11 cellular contexts compared by ENCODE assay signal in the genomic region with DNA sequence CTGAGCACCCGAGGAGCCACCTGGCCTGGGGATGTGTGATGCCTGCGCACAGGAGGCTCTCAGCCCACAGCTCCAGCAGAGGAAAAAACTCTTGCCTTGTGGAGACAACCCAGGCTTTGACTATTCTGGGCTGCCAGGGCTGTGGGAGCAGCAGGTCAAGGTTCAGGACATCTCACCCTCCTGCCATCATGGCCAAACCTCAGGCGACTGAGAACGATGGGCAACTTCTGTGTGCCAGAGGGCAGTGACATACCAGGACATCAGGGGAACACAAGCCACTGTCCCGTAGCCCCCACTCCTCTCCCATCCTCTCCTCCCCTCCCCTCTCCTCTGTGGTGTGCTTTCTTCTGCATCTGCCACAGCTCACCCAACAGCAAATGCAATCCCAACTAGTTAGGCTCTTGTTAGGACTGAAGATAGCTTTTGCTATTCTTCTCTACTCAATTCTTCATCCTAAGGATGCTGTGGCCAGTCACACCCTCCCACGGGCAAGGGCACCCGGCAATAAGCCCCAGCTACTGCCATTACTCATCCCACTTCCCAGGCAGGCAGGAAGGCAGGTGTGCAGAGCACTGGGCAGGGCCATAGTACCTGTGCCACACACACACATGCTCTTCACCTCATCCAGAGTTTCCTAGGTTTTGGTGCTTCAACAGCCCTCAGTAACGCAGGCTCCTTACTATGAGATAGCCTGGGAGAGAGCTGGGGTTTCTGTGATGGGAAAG. TPM values are rescaled to one million over a fixed set of nuclear protein-coding genes. Genes with fewer than 3 reads are reported as not detected.
A peak's percentile ranks its signal among the peaks of the same experiment; 100 is the strongest.
DNase-seq lines count a peak whose midpoint lies in the region; ATAC-seq, FAIRE-seq and TF ChIP-seq lines count a peak whose summit lies in the region.
"Had no signal": no experiment of that assay in that cellular context is flagged by ENCODE, and none has a peak within 500 bp of the region (broad histone marks: within the 10 kb centered on the region; RNA-seq: fewer than 3 reads in every experiment).

No MANE protein-coding gene starts in this region.

- POLR2A ChIA-PET in HepG2 (lab: Yijun Ruan, JAX): interaction anchor here (0.9 to 2.2 kb wide), 12 partner anchors 8 to 84 kb away, joined by 3 to 16 read pairs (median 4); a partner anchor contains a TSS

- no peak for TF ChIP-seq CTCF in HepG2 (CRISPR knock-in tag; IDR thresholded peaks at IDR 0.05)
- no peak for TF ChIP-seq CTCF in tibial nerve (IDR thresholded peaks at IDR 0.05)
- TF ChIP-seq CTCF in testis (IDR thresholded peaks at IDR 0.05): no peak

- TF ChIP-seq EP300 in HepG2 (IDR thresholded peaks at IDR 0.05; ENCODE audit: low read depth in 2 of 2, low read length in 2 of 2) (no peak), HepG2 (CRISPR knock-in tag; IDR thresholded peaks at IDR 0.05; ENCODE audit: borderline replicate concordance) (no peak), tibial nerve (IDR thresholded peaks at IDR 0.05) (no peak)

- no peaks in the 10 kb centered on the region for H3K36me3 Mint-ChIP-seq in activated naive CD8-positive, alpha-beta T cell
- no peaks in the 10 kb centered on the region for H3K36me3 Mint-ChIP-seq in activated naive CD8-positive, alpha-beta T cell treated with anti-CD3 and anti-CD28 coated beads for 36 hours
- no peaks in the 10 kb centered on the region for H3K36me3 Mint-ChIP-seq in activated T-helper 17 cell treated with anti-CD3 and anti-CD28 coated beads, Interleukin-2, amount 50 U/mL, for 72 hours (ENCODE audit: low read depth)

- H3K27ac Mint-ChIP-seq in activated naive CD8-positive, alpha-beta T cell: peak overlapping the region; percentile 70
- H3K27ac Mint-ChIP-seq in activated naive CD8-positive, alpha-beta T cell treated with anti-CD3 and anti-CD28 coated beads for 36 hours: no peak overlapping the region
- peak overlapping the region; percentile 38 for H3K27ac Mint-ChIP-seq in activated T-helper 17 cell treated with anti-CD3 and anti-CD28 coated beads, Interleukin-2, amount 50 U/mL, for 72 hours

- intact Hi-C loops in HepG2 (cut with micrococcal nuclease; ENCODE audit: unreplicated experiment) (loop anchor here (5.0 kb wide), 1 partner anchor 38 kb away; no protein-coding TSS in a partner anchor), testis (cut with DNase I; ENCODE audit: low total_unique reads) (no loop called here)

- in situ Hi-C loops in HepG2 (cut with HindIII; ENCODE audit: extremely low pct_ligation_motif_present, low pct_unique_long_range_greater_than_20kb): no loop called here

- peaks cover 71% of the 10 kb centered on the region for H3K4me1 Mint-ChIP-seq in activated naive CD8-positive, alpha-beta T cell (ENCODE audit: low read depth)
- H3K4me1 Mint-ChIP-seq in activated naive CD8-positive, alpha-beta T cell treated with anti-CD3 and anti-CD28 coated beads for 36 hours: peaks cover 71% of the 10 kb centered on the region
- peaks cover 52% of the 10 kb centered on the region for H3K4me1 Mint-ChIP-seq in activated T-helper 17 cell treated with anti-CD3 and anti-CD28 coated beads, Interleukin-2, amount 50 U/mL, for 72 hours

- H3K9me3 Mint-ChIP-seq in activated naive CD8-positive, alpha-beta T cell (ENCODE audit: low read depth): no peaks in the 10 kb centered on the region
- H3K9me3 Mint-ChIP-seq in activated naive CD8-positive, alpha-beta T cell treated with anti-CD3 and anti-CD28 coated beads for 36 hours: no peaks in the 10 kb centered on the region
- no peaks in the 10 kb centered on the region for H3K9me3 Mint-ChIP-seq in activated T-helper 17 cell treated with anti-CD3 and anti-CD28 coated beads, Interleukin-2, amount 50 U/mL, for 72 hours

- BruUV-seq in HepG2 (replicated peaks; lab: Mats Ljungman, UMichigan): no TSS peak

- peak overlapping the region; percentile 56 for H3K27ac ChIP-seq in HepG2 (ENCODE audit: extremely low read length, insufficient read depth, low read length)
- peak overlapping the region in 3 of 4 donors; percentile 40 to 78 (median 58) for H3K27ac ChIP-seq in tibial nerve
- H3K27ac ChIP-seq in testis: peak overlapping the region in 1 of 2 donors; percentile 65

- WGBS in HepG2 (ENCODE audit: low lambda C conversion rate): 9% methylated on average over 4 of the region's 8 CpGs
- 62 to 65% methylated on average over 8 of the region's 8 CpGs for WGBS in tibial nerve, 2 donors
- 65 to 75% methylated on average over 7 to 8 of the region's 8 CpGs for WGBS in testis, 2 donors

- H3K27me3 ChIP-seq in HepG2 (ENCODE audit: control insufficient read depth in 1 of 2, insufficient read depth in 2 of 2, low read length in 2 of 2): no peaks in the 10 kb centered on the region
- H3K27me3 ChIP-seq in tibial nerve: no peaks in the 10 kb centered on the region
- no peaks in the 10 kb centered on the region for H3K27me3 ChIP-seq in testis

- H3K79me2 ChIP-seq in HepG2 (ENCODE audit: insufficient read depth, low read length): peaks cover 98% of the 10 kb centered on the region

- H3K9me3 ChIP-seq in HepG2 (ENCODE audit: low read length) (no peaks in the 10 kb centered on the region), tibial nerve (no peaks in the 10 kb centered on the region), testis (no peaks in the 10 kb centered on the region)
- H3K9me3 ChIP-seq: HAP-1 had no signal

- FAIRE-seq in HepG2 (lab: Jason Lieb, UNC): no peak

- H3K27me3 Mint-ChIP-seq in activated naive CD8-positive, alpha-beta T cell: no peaks in the 10 kb centered on the region
- no peaks in the 10 kb centered on the region for H3K27me3 Mint-ChIP-seq in activated naive CD8-positive, alpha-beta T cell treated with anti-CD3 and anti-CD28 coated beads for 36 hours
- no peaks in the 10 kb centered on the region for H3K27me3 Mint-ChIP-seq in activated T-helper 17 cell treated with anti-CD3 and anti-CD28 coated beads, Interleukin-2, amount 50 U/mL, for 72 hours

- no peak overlapping the region for H2AFZ ChIP-seq in HepG2 (ENCODE audit: low read length)

- H3K4me1 ChIP-seq in HepG2 (ENCODE audit: insufficient read depth, low read length) (peaks cover 75% of the 10 kb centered on the region), tibial nerve (peaks cover 0 to 99% (median 83%) of the 10 kb centered on the region in 4 donors), testis (peaks cover 84% of the 10 kb centered on the region)
- H3K4me1 ChIP-seq: HAP-1 had no signal

- H4K20me1 ChIP-seq in HepG2 (ENCODE audit: insufficient read depth, low read length): peaks cover 82% of the 10 kb centered on the region

- peak; percentile 76 for ATAC-seq in activated T-helper 17 cell treated with anti-CD3 and anti-CD28 coated beads, Interleukin-2, amount 50 U/mL, for 72 hours (replicated peaks)
- ATAC-seq in HepG2: no peak; the same call in 2 of the 3 replicates

- H3K4me2 ChIP-seq in HepG2 (ENCODE audit: low read depth, low read length): peak overlapping the region; percentile 76

- DNase-seq in activated naive CD8-positive, alpha-beta T cell treated with anti-CD3 and anti-CD28 coated beads for 36 hours: no peak
- DNase-seq in HepG2 (ENCODE audit: low spot score) (no peak), tibial nerve (ENCODE audit: low spot score in 2 of 2) (no peak), DMS 273 (lab: John Stamatoyannopoulos, UW; ENCODE audit: unreplicated experiment) (no peak), testis (no peak), NOMO-1 treated with DMSO at 0.1 percent for 48 hours (lab: John Stamatoyannopoulos, UW; ENCODE audit: unreplicated experiment) (no peak)
- DNase-seq: NCI-H446, nucleus accumbens had no signal

- H3K36me3 ChIP-seq in HepG2 (replicated peaks in 1 of 2; ENCODE audit: control insufficient read depth in 1 of 2, insufficient read depth in 2 of 2, low read length in 2 of 2) (peaks cover 0 to 6% of the 10 kb centered on the region in 2 experiments; a peak in 1 of 5 replicates), tibial nerve (no peaks in the 10 kb centered on the region), testis (ENCODE audit: low read depth, missing control alignments) (no peaks in the 10 kb centered on the region)
- H3K36me3 ChIP-seq: HAP-1 had no signal

- TF ChIP-seq POLR2A in HepG2 (IDR thresholded peaks at IDR 0.05; ENCODE audit: insufficient read depth in 1 of 2, low read depth in 2 of 2, low read length in 2 of 2) (no peak), tibial nerve (IDR thresholded peaks at IDR 0.05) (no peak), testis (IDR thresholded peaks at IDR 0.05) (no peak)

- H3K4me3 Mint-ChIP-seq in activated naive CD8-positive, alpha-beta T cell: no peak overlapping the region
- H3K4me3 Mint-ChIP-seq in activated naive CD8-positive, alpha-beta T cell treated with anti-CD3 and anti-CD28 coated beads for 36 hours: no peak overlapping the region
- peak overlapping the region; percentile 54 for H3K4me3 Mint-ChIP-seq in activated T-helper 17 cell treated with anti-CD3 and anti-CD28 coated beads, Interleukin-2, amount 50 U/mL, for 72 hours

- H3K9ac ChIP-seq in HepG2 (ENCODE audit: insufficient read depth, low read depth, low read length): no peak overlapping the region

- no peak for TF ChIP-seq RAD21 in HepG2 (CRISPR knock-in tag; IDR thresholded peaks at IDR 0.05)

- H3K4me3 ChIP-seq in HepG2 (replicated peaks in 1 of 3; ENCODE audit: insufficient read depth in 1 of 3, low read depth in 2 of 3, low read length in 3 of 3) (peak overlapping the region in 1 of 3 experiments; percentile 56; a peak in 3 of 6 replicates), tibial nerve (no peak overlapping the region), testis (no peak overlapping the region)
- H3K4me3 ChIP-seq: HAP-1 had no signal

- CTCF ChIA-PET in HepG2 (lab: Yijun Ruan, JAX; ENCODE audit: low intra/inter-chr PET ratio, low total read pairs): no interaction called here

RNA-seq across cellular contexts. Expression of a gene that starts 16.8 kb away (rescaled TPM):
- 10 to 100 TPM; 20.0 to 21.0 TPM for total RNA-seq in activated naive CD8-positive, alpha-beta T cell treated with anti-CD3 and anti-CD28 coated beads for 36 hours
- 10 to 100 TPM; 23.7 to 41.8 TPM for total RNA-seq in activated T-helper 17 cell treated with anti-CD3 and anti-CD28 coated beads, Interleukin-2, amount 50 U/mL, for 72 hours
- 3.2 and 3.7 TPM in 2 replicates for total RNA-seq in HepG2 (2016; rRNA removed; fragmentation: Illumina TruSeq; extraction: Trizol)
- total RNA-seq in HepG2 (2016; cell fraction: cytosol; rRNA removed; fragmentation: Illumina TruSeq; extraction: Trizol; ENCODE audit: low read depth): 0.71 and 1.1 TPM in 2 replicates
- 2.7 and 4.1 TPM in 2 replicates for total RNA-seq in HepG2 (2016; cell fraction: insoluble cytoplasmic fraction; rRNA removed; fragmentation: Illumina TruSeq; extraction: Trizol)
- 2.3 and 2.5 TPM in 2 replicates for total RNA-seq in HepG2 (2016; cell fraction: membrane; rRNA removed; fragmentation: Illumina TruSeq; extraction: Trizol)
- 3.3 and 4.8 TPM in 2 replicates for total RNA-seq in HepG2 (2016; cell fraction: nucleus; rRNA removed; fragmentation: Illumina TruSeq; extraction: Trizol)
- polyA plus RNA-seq in HepG2 (2011; rRNA removed): 5.4 and 5.8 TPM in 2 replicates
- 3.2 and 4.3 TPM in 2 replicates for polyA plus RNA-seq in HepG2 (2011; cell fraction: cytosol; rRNA removed)
- polyA plus RNA-seq in HepG2 (2011; cell fraction: nucleus; rRNA removed): 27.1 and 34.7 TPM in 2 replicates
- polyA plus RNA-seq in HepG2 (2012): 7.1 TPM in 2 replicates
- polyA plus RNA-seq in HepG2 (2016; cell fraction: cytosol; fragmentation: Illumina TruSeq; extraction: Trizol; ENCODE audit: low read depth): 0.20 and 0.33 TPM in 2 replicates
- polyA plus RNA-seq in HepG2 (2016; cell fraction: insoluble cytoplasmic fraction; fragmentation: Illumina TruSeq; extraction: Trizol; ENCODE audit: low read depth): 3.1 and 4.0 TPM in 2 replicates
- polyA plus RNA-seq in HepG2 (2016; cell fraction: membrane; fragmentation: Illumina TruSeq; extraction: Trizol; ENCODE audit: low read depth): 1.0 and 1.1 TPM in 2 replicates
- 5.1 and 5.2 TPM in 2 replicates for polyA plus RNA-seq in HepG2 (2016; cell fraction: nucleus; fragmentation: Illumina TruSeq; extraction: Trizol; ENCODE audit: insufficient read depth, low read depth)
- 6.3 and 17.2 TPM in 2 replicates for polyA minus RNA-seq in HepG2 (2011; rRNA and poly(A)+ RNA removed; ENCODE audit: low replicate concordance)
- 6.0 and 8.8 TPM in 2 replicates for polyA minus RNA-seq in HepG2 (2011; cell fraction: cytosol; rRNA and poly(A)+ RNA removed)
- polyA minus RNA-seq in HepG2 (2011; cell fraction: nucleus; rRNA and poly(A)+ RNA removed): 12.9 and 14.3 TPM in 2 replicates
- 10 to 100 TPM; 13.8 to 45.9 (median 26.0) TPM for total RNA-seq in tibial nerve
- total RNA-seq in testis: 10 to 100 TPM; 75.8 to 76.1 TPM
- 48.0 TPM for polyA plus RNA-seq in testis (ENCODE audit: insufficient read depth, low read depth, low replicate concordance)

RNA-seq across cellular contexts. Expression of a gene that starts 38.3 kb away (rescaled TPM):
- total RNA-seq in activated naive CD8-positive, alpha-beta T cell treated with anti-CD3 and anti-CD28 coated beads for 36 hours: 100 to 1,000 TPM; 168 to 170 TPM
- total RNA-seq in activated T-helper 17 cell treated with anti-CD3 and anti-CD28 coated beads, Interleukin-2, amount 50 U/mL, for 72 hours: 100 to 1,000 TPM; 222 to 320 TPM
- total RNA-seq in HepG2 (2016; rRNA removed; fragmentation: Illumina TruSeq; extraction: Trizol) (75.1 and 81.7 TPM in 2 replicates), tibial nerve (100 to 1,000 TPM; 391 to 451 (median 434) TPM), testis (100 to 1,000 TPM; 587 to 614 TPM)
- total RNA-seq in HepG2 (2016; cell fraction: cytosol; rRNA removed; fragmentation: Illumina TruSeq; extraction: Trizol; ENCODE audit: low read depth): 75.9 and 83.0 TPM in 2 replicates
- 78.1 and 87.6 TPM in 2 replicates for total RNA-seq in HepG2 (2016; cell fraction: insoluble cytoplasmic fraction; rRNA removed; fragmentation: Illumina TruSeq; extraction: Trizol)
- 92.2 and 111 TPM in 2 replicates for total RNA-seq in HepG2 (2016; cell fraction: membrane; rRNA removed; fragmentation: Illumina TruSeq; extraction: Trizol)
- total RNA-seq in HepG2 (2016; cell fraction: nucleus; rRNA removed; fragmentation: Illumina TruSeq; extraction: Trizol): 32.7 and 42.9 TPM in 2 replicates
- polyA plus RNA-seq in HepG2 (2011; rRNA removed) (93.9 and 135 TPM in 2 replicates), testis (ENCODE audit: insufficient read depth, low read depth, low replicate concordance) (571 TPM)
- 101 and 179 TPM in 2 replicates for polyA plus RNA-seq in HepG2 (2011; cell fraction: cytosol; rRNA removed)
- polyA plus RNA-seq in HepG2 (2011; cell fraction: nucleus; rRNA removed): 159 and 173 TPM in 2 replicates
- 93.8 and 130 TPM in 2 replicates for polyA plus RNA-seq in HepG2 (2012)
- polyA plus RNA-seq in HepG2 (2016; cell fraction: cytosol; fragmentation: Illumina TruSeq; extraction: Trizol; ENCODE audit: low read depth): 84.6 and 95.1 TPM in 2 replicates
- polyA plus RNA-seq in HepG2 (2016; cell fraction: insoluble cytoplasmic fraction; fragmentation: Illumina TruSeq; extraction: Trizol; ENCODE audit: low read depth): 107 and 111 TPM in 2 replicates
- 117 and 126 TPM in 2 replicates for polyA plus RNA-seq in HepG2 (2016; cell fraction: membrane; fragmentation: Illumina TruSeq; extraction: Trizol; ENCODE audit: low read depth)
- 80.5 and 87.9 TPM in 2 replicates for polyA plus RNA-seq in HepG2 (2016; cell fraction: nucleus; fragmentation: Illumina TruSeq; extraction: Trizol; ENCODE audit: insufficient read depth, low read depth)
- polyA minus RNA-seq in HepG2 (2011; rRNA and poly(A)+ RNA removed; ENCODE audit: low replicate concordance): 96.9 and 151 TPM in 2 replicates
- polyA minus RNA-seq in HepG2 (2011; cell fraction: cytosol; rRNA and poly(A)+ RNA removed): 63.3 and 77.3 TPM in 2 replicates
- 16.6 and 20.1 TPM in 2 replicates for polyA minus RNA-seq in HepG2 (2011; cell fraction: nucleus; rRNA and poly(A)+ RNA removed)

RNA-seq across cellular contexts. Expression of a gene that starts 52.6 kb away (rescaled TPM):
- total RNA-seq in activated naive CD8-positive, alpha-beta T cell treated with anti-CD3 and anti-CD28 coated beads for 36 hours: 100 to 1,000 TPM; 116 to 124 TPM
- total RNA-seq in activated T-helper 17 cell treated with anti-CD3 and anti-CD28 coated beads, Interleukin-2, amount 50 U/mL, for 72 hours: 100 to 1,000 TPM; 116 to 118 TPM
- total RNA-seq in HepG2 (2016; rRNA removed; fragmentation: Illumina TruSeq; extraction: Trizol): 44.6 and 53.1 TPM in 2 replicates
- 49.9 and 63.5 TPM in 2 replicates for total RNA-seq in HepG2 (2016; cell fraction: cytosol; rRNA removed; fragmentation: Illumina TruSeq; extraction: Trizol; ENCODE audit: low read depth)
- total RNA-seq in HepG2 (2016; cell fraction: insoluble cytoplasmic fraction; rRNA removed; fragmentation: Illumina TruSeq; extraction: Trizol): 46.0 and 46.4 TPM in 2 replicates
- total RNA-seq in HepG2 (2016; cell fraction: membrane; rRNA removed; fragmentation: Illumina TruSeq; extraction: Trizol): 90.1 and 104 TPM in 2 replicates
- 20.4 and 21.0 TPM in 2 replicates for total RNA-seq in HepG2 (2016; cell fraction: nucleus; rRNA removed; fragmentation: Illumina TruSeq; extraction: Trizol)
- 143 and 160 TPM in 2 replicates for polyA plus RNA-seq in HepG2 (2011; rRNA removed)
- polyA plus RNA-seq in HepG2 (2011; cell fraction: cytosol; rRNA removed): 112 and 130 TPM in 2 replicates
- 122 and 125 TPM in 2 replicates for polyA plus RNA-seq in HepG2 (2011; cell fraction: nucleus; rRNA removed)
- 61.5 and 85.8 TPM in 2 replicates for polyA plus RNA-seq in HepG2 (2012)
- polyA plus RNA-seq in HepG2 (2016; cell fraction: cytosol; fragmentation: Illumina TruSeq; extraction: Trizol; ENCODE audit: low read depth): 72.0 and 99.5 TPM in 2 replicates
- 68.6 and 76.3 TPM in 2 replicates for polyA plus RNA-seq in HepG2 (2016; cell fraction: insoluble cytoplasmic fraction; fragmentation: Illumina TruSeq; extraction: Trizol; ENCODE audit: low read depth)
- 121 and 126 TPM in 2 replicates for polyA plus RNA-seq in HepG2 (2016; cell fraction: membrane; fragmentation: Illumina TruSeq; extraction: Trizol; ENCODE audit: low read depth)
- 62.9 and 64.5 TPM in 2 replicates for polyA plus RNA-seq in HepG2 (2016; cell fraction: nucleus; fragmentation: Illumina TruSeq; extraction: Trizol; ENCODE audit: insufficient read depth, low read depth)
- 73.9 and 103 TPM in 2 replicates for polyA minus RNA-seq in HepG2 (2011; rRNA and poly(A)+ RNA removed; ENCODE audit: low replicate concordance)
- 43.1 and 52.2 TPM in 2 replicates for polyA minus RNA-seq in HepG2 (2011; cell fraction: cytosol; rRNA and poly(A)+ RNA removed)
- polyA minus RNA-seq in HepG2 (2011; cell fraction: nucleus; rRNA and poly(A)+ RNA removed): 20.0 and 23.6 TPM in 2 replicates
- total RNA-seq in tibial nerve: 100 to 1,000 TPM; 122 to 298 (median 167) TPM
- 100 to 1,000 TPM; 124 to 133 TPM for total RNA-seq in testis
- 163 TPM for polyA plus RNA-seq in testis (ENCODE audit: insufficient read depth, low read depth, low replicate concordance)
